In the genomic region with DNA sequence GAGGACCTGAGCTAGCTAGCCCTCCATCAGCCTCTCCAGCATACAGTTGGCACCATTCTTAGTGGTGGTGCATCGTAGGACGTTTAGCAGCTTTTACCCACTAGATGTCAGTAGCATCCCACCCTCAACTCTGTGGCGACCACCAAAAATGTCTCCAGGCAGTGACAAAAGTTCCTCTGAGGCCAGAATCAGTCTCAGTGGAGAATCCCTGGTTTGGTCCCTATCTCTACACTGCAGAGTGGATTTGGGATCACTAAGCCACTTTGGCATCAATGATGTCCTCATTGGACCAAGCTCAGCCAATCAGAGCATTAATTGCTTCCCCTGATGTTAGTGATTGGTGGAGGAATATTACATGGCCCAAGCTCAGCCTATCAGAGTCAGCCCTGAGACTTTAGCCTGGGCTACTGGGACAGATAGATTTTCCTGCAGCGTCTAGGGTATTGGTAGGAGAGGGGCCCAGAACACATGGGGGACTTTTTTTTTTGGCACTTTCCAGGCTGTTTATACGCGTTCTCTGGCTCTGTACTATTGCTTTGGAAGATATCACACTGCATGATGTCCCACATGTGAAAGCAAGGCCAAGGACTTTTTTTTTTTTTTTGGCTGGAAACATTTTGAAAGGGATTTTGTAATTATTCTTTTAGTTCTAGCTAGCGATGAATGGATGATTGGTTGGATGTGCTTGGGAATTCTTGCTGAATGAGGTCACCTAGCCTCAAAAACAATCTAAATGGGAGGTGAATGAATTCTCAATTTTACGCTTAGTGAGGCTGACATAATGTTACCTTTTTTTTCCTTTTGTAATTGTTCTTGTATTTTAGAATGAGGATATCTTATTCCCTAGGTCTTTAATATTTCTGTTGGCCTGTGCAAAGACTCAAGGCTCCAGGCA, we compare ENCODE assay signal across 2 cellular contexts.
A peak's percentile ranks its signal among the peaks of the same experiment; 100 is the strongest.
TF ChIP-seq lines count a peak whose summit lies in the region.

No MANE protein-coding gene starts in this region.

TF ChIP-seq in H1, 55 proteins besides CTCF, POLR2A, EP300 and RAD21:
- TF ChIP-seq SP4 (IDR thresholded peaks at IDR 0.05; ENCODE audit: low read length) (no peak), BCL11A (IDR thresholded peaks at IDR 0.05; ENCODE audit: low read depth in 2 of 2, low read length in 2 of 2) (no peak), YY1 (IDR thresholded peaks at IDR 0.05; ENCODE audit: low read depth, low read length) (peak; percentile 24; the same call in 1 of the 2 replicates), RXRA (IDR thresholded peaks at IDR 0.05; ENCODE audit: insufficient read depth, low read depth, low read length) (no peak), CHD2 (IDR thresholded peaks at IDR 0.05; ENCODE audit: low read length) (peak; percentile 45), GTF2F1 (IDR thresholded peaks at IDR 0.05; ENCODE audit: borderline replicate concordance, low read depth, low read length) (no peak), JUND (IDR thresholded peaks at IDR 0.05; ENCODE audit: low read length) (no peak), HDAC2 (IDR thresholded peaks at IDR 0.05; ENCODE audit: borderline replicate concordance in 1 of 2, low read depth in 2 of 2, low read length in 2 of 2) (no peak), BACH1 (IDR thresholded peaks at IDR 0.05; ENCODE audit: low read length) (no peak), CTBP2 (IDR thresholded peaks at IDR 0.05; ENCODE audit: borderline replicate concordance, insufficient read depth, insufficient read length, low read length) (no peak), CREB1 (IDR thresholded peaks at IDR 0.05) (no peak), HDAC6 (IDR thresholded peaks at IDR 0.05; ENCODE audit: low read depth, low read length) (no peak), SP2 (IDR thresholded peaks at IDR 0.05; ENCODE audit: low read length) (peak; percentile 9; the same call in 1 of the 2 replicates), SP1 (IDR thresholded peaks at IDR 0.05; ENCODE audit: low read depth, low read length) (peak; percentile 94), FOSL1 (IDR thresholded peaks at IDR 0.05; ENCODE audit: insufficient read depth, low read depth, low read length) (no peak), SRF (IDR thresholded peaks at IDR 0.05; ENCODE audit: low read depth, low read length) (no peak)
- TF ChIP-seq, protein P1, sequence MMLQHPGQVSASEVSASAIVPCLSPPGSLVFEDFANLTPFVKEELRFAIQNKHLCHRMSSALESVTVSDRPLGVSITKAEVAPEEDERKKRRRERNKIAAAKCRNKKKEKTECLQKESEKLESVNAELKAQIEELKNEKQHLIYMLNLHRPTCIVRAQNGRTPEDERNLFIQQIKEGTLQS (IDR thresholded peaks at IDR 0.05; ENCODE audit: insufficient read depth, low read depth, low read length) = no peak
- TF ChIP-seq, protein P2, sequence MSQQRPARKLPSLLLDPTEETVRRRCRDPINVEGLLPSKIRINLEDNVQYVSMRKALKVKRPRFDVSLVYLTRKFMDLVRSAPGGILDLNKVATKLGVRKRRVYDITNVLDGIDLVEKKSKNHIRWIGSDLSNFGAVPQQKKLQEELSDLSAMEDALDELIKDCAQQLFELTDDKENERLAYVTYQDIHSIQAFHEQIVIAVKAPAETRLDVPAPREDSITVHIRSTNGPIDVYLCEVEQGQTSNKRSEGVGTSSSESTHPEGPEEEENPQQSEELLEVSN (IDR thresholded peaks at IDR 0.05) = no peak
- TF ChIP-seq, protein P3, sequence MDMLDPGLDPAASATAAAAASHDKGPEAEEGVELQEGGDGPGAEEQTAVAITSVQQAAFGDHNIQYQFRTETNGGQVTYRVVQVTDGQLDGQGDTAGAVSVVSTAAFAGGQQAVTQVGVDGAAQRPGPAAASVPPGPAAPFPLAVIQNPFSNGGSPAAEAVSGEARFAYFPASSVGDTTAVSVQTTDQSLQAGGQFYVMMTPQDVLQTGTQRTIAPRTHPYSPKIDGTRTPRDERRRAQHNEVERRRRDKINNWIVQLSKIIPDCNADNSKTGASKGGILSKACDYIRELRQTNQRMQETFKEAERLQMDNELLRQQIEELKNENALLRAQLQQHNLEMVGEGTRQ (IDR thresholded peaks at IDR 0.05; ENCODE audit: low read length) = no peak

TF ChIP-seq in neural cell, 6 proteins besides CTCF, POLR2A, EP300 and RAD21:
- TF ChIP-seq SMC3 (conservative IDR thresholded peaks at IDR 0.05; ENCODE audit: poor library complexity) = peak; percentile 27
- TF ChIP-seq, protein P4, sequence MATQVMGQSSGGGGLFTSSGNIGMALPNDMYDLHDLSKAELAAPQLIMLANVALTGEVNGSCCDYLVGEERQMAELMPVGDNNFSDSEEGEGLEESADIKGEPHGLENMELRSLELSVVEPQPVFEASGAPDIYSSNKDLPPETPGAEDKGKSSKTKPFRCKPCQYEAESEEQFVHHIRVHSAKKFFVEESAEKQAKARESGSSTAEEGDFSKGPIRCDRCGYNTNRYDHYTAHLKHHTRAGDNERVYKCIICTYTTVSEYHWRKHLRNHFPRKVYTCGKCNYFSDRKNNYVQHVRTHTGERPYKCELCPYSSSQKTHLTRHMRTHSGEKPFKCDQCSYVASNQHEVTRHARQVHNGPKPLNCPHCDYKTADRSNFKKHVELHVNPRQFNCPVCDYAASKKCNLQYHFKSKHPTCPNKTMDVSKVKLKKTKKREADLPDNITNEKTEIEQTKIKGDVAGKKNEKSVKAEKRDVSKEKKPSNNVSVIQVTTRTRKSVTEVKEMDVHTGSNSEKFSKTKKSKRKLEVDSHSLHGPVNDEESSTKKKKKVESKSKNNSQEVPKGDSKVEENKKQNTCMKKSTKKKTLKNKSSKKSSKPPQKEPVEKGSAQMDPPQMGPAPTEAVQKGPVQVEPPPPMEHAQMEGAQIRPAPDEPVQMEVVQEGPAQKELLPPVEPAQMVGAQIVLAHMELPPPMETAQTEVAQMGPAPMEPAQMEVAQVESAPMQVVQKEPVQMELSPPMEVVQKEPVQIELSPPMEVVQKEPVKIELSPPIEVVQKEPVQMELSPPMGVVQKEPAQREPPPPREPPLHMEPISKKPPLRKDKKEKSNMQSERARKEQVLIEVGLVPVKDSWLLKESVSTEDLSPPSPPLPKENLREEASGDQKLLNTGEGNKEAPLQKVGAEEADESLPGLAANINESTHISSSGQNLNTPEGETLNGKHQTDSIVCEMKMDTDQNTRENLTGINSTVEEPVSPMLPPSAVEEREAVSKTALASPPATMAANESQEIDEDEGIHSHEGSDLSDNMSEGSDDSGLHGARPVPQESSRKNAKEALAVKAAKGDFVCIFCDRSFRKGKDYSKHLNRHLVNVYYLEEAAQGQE (IDR thresholded peaks at IDR 0.05; ENCODE audit: borderline replicate concordance) = no peak
